11 cellular contexts compared by ENCODE assay signal in the genomic region with DNA sequence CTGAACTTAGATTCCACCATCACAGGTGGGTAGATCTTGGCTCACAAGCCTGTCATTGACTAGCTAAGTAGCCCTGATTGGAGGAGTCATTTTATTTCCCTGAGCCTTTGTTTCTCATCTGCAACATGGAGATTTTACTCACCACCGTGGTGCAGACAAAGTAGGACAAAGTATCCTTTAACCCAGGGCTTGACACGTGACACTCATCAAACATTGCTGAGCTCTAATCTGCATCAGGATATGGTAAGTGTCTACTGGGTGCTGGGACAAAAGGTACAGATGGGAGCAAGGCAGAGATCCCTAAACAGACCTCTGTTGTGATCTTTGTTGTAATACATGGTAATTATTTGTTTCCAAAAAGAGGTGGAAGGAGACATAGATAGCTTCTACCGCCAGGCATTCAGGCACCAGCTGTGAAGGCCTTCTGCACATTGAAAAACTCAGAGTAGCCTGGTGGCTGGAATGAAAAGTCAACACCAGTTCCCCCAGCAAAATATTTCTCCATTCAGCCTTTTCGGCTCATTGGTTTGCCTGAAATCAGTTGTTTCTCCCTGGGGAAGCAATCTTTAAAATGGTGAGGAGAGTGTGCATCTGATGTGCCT. TPM values are rescaled to one million over a fixed set of nuclear protein-coding genes. Genes with fewer than 3 reads are reported as not detected.
DNase-seq lines count a peak whose midpoint lies in the region; ATAC-seq and TF ChIP-seq lines count a peak whose summit lies in the region.
"Had no signal": no experiment of that assay in that cellular context is flagged by ENCODE, and none has a peak within 500 bp of the region (broad histone marks: within the 10 kb centered on the region; RNA-seq: fewer than 3 reads in every experiment).

No MANE protein-coding gene starts in this region.

- no peaks in the 10 kb centered on the region for H3K27me3 Mint-ChIP-seq in T-helper 1 cell treated with Interleukin-12 subunit alpha and Interleukin-12 subunit beta and Interleukin-4 antibody, amounts not matched to agents 30 μg/mL and 1 μg/mL, for 36 hours (ENCODE audit: low read depth)
- no peaks in the 10 kb centered on the region for H3K27me3 Mint-ChIP-seq in CD8-positive, alpha-beta T cell (ENCODE audit: low read depth)

- peak overlapping the region; percentile 8 for H3K4me3 Mint-ChIP-seq in T-helper 1 cell treated with Interleukin-12 subunit alpha and Interleukin-12 subunit beta and Interleukin-4 antibody, amounts not matched to agents 30 μg/mL and 1 μg/mL, for 36 hours
- H3K4me3 Mint-ChIP-seq in CD8-positive, alpha-beta T cell, result no peak overlapping the region
- H3K4me3 Mint-ChIP-seq: B cell had no signal

- POLR2A ChIA-PET in CD8-positive, alpha-beta T cell (lab: Charles Lee), result no interaction called here

- H3K27ac ChIP-seq in stomach, result peak overlapping the region; percentile 48 to 92 (median 85)
- H3K27ac ChIP-seq in CD8-positive, alpha-beta T cell (ENCODE audit: low read depth, low read length), result no peak overlapping the region
- H3K27ac ChIP-seq: psoas muscle had no signal

- H3K36me3 Mint-ChIP-seq in T-helper 1 cell treated with Interleukin-12 subunit alpha and Interleukin-12 subunit beta and Interleukin-4 antibody, amounts not matched to agents 30 μg/mL and 1 μg/mL, for 36 hours (ENCODE audit: low read depth), result peaks cover 4% of the 10 kb centered on the region
- no peaks in the 10 kb centered on the region for H3K36me3 Mint-ChIP-seq in CD8-positive, alpha-beta T cell

- peaks cover 28 to 69% (median 49%) of the 10 kb centered on the region in 4 donors for H3K4me1 ChIP-seq in stomach
- H3K4me1 ChIP-seq in CD8-positive, alpha-beta T cell (ENCODE audit: insufficient read depth, low read length), result peaks cover 39% of the 10 kb centered on the region

- no peak for DNase-seq in T-helper 1 cell
- peak; percentile 19 for DNase-seq in NCI-H774 (lab: John Stamatoyannopoulos, UW)
- DNase-seq in fibroblast of villous mesenchyme (ENCODE audit: low read depth), result peak; percentile 34
- no peak for DNase-seq in stomach
- no peak for DNase-seq in CD8-positive, alpha-beta T cell
- no peak for DNase-seq in dermis blood vessel endothelial cell
- DNase-seq in activated naive CD4-positive, alpha-beta T cell treated with anti-CD3 and anti-CD28 coated beads, Interleukin-2, amount 50 U/mL, for 16 hours, result no peak
- DNase-seq: psoas muscle had no signal

- H3K9me3 ChIP-seq in stomach, result no peaks in the 10 kb centered on the region
- H3K9me3 ChIP-seq in CD8-positive, alpha-beta T cell (ENCODE audit: low read length), result no peaks in the 10 kb centered on the region
- H3K9me3 ChIP-seq: psoas muscle had no signal

- H3K36me3 ChIP-seq in stomach, result no peaks in the 10 kb centered on the region
- H3K36me3 ChIP-seq in CD8-positive, alpha-beta T cell (ENCODE audit: insufficient read depth, low read length), result no peaks in the 10 kb centered on the region

- no peak overlapping the region for H3K4me3 ChIP-seq in fibroblast of villous mesenchyme (ENCODE audit: low read depth, low read length)
- H3K4me3 ChIP-seq in stomach, result no peak overlapping the region
- H3K4me3 ChIP-seq in CD8-positive, alpha-beta T cell (ENCODE audit: low read depth, low read length), result no peak overlapping the region
- H3K4me3 ChIP-seq: psoas muscle had no signal

- no peak for TF ChIP-seq POLR2A in stomach (IDR thresholded peaks at IDR 0.05)

- intact Hi-C loops in stomach (cut with DNase I; ENCODE audit: low total_unique reads), result no loop called here
- intact Hi-C loops in CD8-positive, alpha-beta T cell (cut with DNase I, micrococcal nuclease), result no loop called here

- H3K4me1 Mint-ChIP-seq in T-helper 1 cell treated with Interleukin-12 subunit alpha and Interleukin-12 subunit beta and Interleukin-4 antibody, amounts not matched to agents 30 μg/mL and 1 μg/mL, for 36 hours (ENCODE audit: low read depth), result peaks cover 53% of the 10 kb centered on the region
- peaks cover 46% of the 10 kb centered on the region for H3K4me1 Mint-ChIP-seq in CD8-positive, alpha-beta T cell (ENCODE audit: low read depth)

- H3K27me3 ChIP-seq in stomach, result no peaks in the 10 kb centered on the region
- no peaks in the 10 kb centered on the region for H3K27me3 ChIP-seq in CD8-positive, alpha-beta T cell (ENCODE audit: insufficient read depth, low read length)

- 46 to 69% (median 55%) methylated on average over 4 of the region's 4 CpGs for WGBS in stomach, 5 donors

- CTCF ChIA-PET in CD8-positive, alpha-beta T cell (lab: Charles Lee), result interaction anchor here (1.0 to 1.2 kb wide), 2 partner anchors 11 to 45 kb away, joined by 3 to 5 read pairs; no protein-coding TSS in a partner anchor

- peak overlapping the region; percentile 56 for H3K27ac Mint-ChIP-seq in T-helper 1 cell treated with Interleukin-12 subunit alpha and Interleukin-12 subunit beta and Interleukin-4 antibody, amounts not matched to agents 30 μg/mL and 1 μg/mL, for 36 hours
- H3K27ac Mint-ChIP-seq in CD8-positive, alpha-beta T cell, result no peak overlapping the region
- H3K27ac Mint-ChIP-seq: B cell had no signal

- no peak for TF ChIP-seq EP300 in stomach (IDR thresholded peaks at IDR 0.05)

- peak; percentile 38 for TF ChIP-seq CTCF in fibroblast of villous mesenchyme (IDR thresholded peaks at IDR 0.05; ENCODE audit: insufficient read depth, low read depth, low read length)
- TF ChIP-seq CTCF in stomach (IDR thresholded peaks at IDR 0.05), result peak in 1 of 7 experiments; percentile 20
- no peak for TF ChIP-seq CTCF in CD8-positive, alpha-beta T cell (IDR thresholded peaks at IDR 0.05)

- no peak for ATAC-seq in CD8-positive, alpha-beta T cell
- ATAC-seq: activated CD4-positive, CD25-positive, alpha-beta regulatory T cell treated with anti-CD3 and anti-CD28 coated beads, Interleukin-2, amount 50 U/mL, for 24 hours; psoas muscle had no signal

- no peaks in the 10 kb centered on the region for H3K9me3 Mint-ChIP-seq in T-helper 1 cell treated with Interleukin-12 subunit alpha and Interleukin-12 subunit beta and Interleukin-4 antibody, amounts not matched to agents 30 μg/mL and 1 μg/mL, for 36 hours
- H3K9me3 Mint-ChIP-seq in CD8-positive, alpha-beta T cell, result no peaks in the 10 kb centered on the region

RNA-seq across cellular contexts. Expression of a gene that starts 18.3 kb away (rescaled TPM):
- total RNA-seq in fibroblast of villous mesenchyme, result 164 and 323 TPM in 2 replicates
- 100 to 1,000 TPM in 2 of 5 donors, 10 to 100 TPM in 3; 82.6 to 165 (median 86.1) TPM for total RNA-seq in stomach
- 10 to 100 TPM; 11.2 to 31.4 (median 13.3) TPM for polyA plus RNA-seq in stomach
- 10 to 100 TPM; 15.8 TPM for total RNA-seq in CD8-positive, alpha-beta T cell
- total RNA-seq in dermis blood vessel endothelial cell, result 110 and 124 TPM in 2 replicates

Comparison
In these comparisons a context has a peak if more than half of its experiments do, and no peak if none do; other contexts are left out.
1. DNase-seq: peak in NCI-H774 (single experiment) and fibroblast of villous mesenchyme (single experiment); none in T-helper 1 cell (0 of 5), stomach (single experiment), CD8-positive, alpha-beta T cell (0 of 7), dermis blood vessel endothelial cell (single experiment) and activated naive CD4-positive, alpha-beta T cell treated with anti-CD3 and anti-CD28 coated beads, Interleukin-2, amount 50 U/mL, for 16 hours (single experiment).